In the genomic region with DNA sequence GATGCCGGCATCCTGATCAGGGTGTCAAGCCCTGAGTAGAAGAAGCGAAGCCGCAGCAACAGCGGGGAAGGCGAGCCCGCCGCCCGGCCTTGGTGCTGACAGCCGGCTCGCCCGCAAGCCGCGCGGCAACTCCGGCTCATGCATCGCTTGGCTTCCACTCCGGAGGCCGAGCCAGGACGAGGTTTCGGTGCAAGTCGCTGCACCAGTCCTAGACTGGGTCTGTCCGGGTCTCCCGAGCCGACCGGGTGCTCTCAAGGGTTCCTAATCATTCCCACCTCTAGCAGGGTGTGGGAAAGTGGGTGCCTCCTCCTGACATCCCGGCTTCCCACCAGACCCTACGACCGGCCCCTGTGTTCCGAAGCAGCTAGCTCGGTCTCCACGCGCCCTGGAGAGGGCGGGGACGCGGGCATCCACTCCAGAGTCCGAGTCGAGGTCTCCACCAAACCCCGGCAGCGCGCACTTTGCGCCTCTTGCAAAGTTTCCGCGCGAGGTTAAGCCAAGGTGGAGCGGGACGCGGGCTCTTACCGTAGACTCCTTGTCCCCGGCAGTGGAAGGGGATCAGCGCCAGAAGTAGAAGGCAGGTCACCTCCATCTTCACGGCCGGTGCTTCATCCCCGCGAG, we compare ENCODE assay signal across 8 cellular contexts. TPM values are rescaled to one million over a fixed set of nuclear protein-coding genes. Genes with fewer than 3 reads are reported as not detected.
DNase-seq lines count a peak whose midpoint lies in the region; ATAC-seq, FAIRE-seq and TF ChIP-seq lines count a peak whose summit lies in the region.

No MANE protein-coding gene starts in this region.

- 0 to 1% (median 0%) methylated on average over 47 to 54 of the region's 54 CpGs for WGBS in small intestine, 3 donors

- FAIRE-seq in small intestine (lab: Jason Lieb, UNC): no peak

- POLR2A ChIA-PET in PC-3 (lab: Charles Lee; ENCODE audit: unreplicated experiment): no interaction called here

- H3K9me3 ChIP-seq in PC-3 (ENCODE audit: low read length) (no peaks in the 10 kb centered on the region), ascending aorta (no peaks in the 10 kb centered on the region), small intestine (ENCODE audit: control insufficient read depth, low read depth) (no peaks in the 10 kb centered on the region)

- H3F3A ChIP-seq in PC-3 (ENCODE audit: low read length, unreplicated experiment): no peaks in the 10 kb centered on the region

- no peak overlapping the region for H3K9ac ChIP-seq in PC-3 (ENCODE audit: low read length)

- H3K9me3 Mint-ChIP-seq in immature natural killer cell: peaks cover 0 to 6% (median 1%) of the 10 kb centered on the region in 6 donors

- H2AFZ ChIP-seq in PC-3 (ENCODE audit: low read length): peak overlapping the region; percentile 89

- H3K27ac ChIP-seq in PC-3 (ENCODE audit: low read length): no peak overlapping the region
- H3K27ac ChIP-seq in ascending aorta: no peak overlapping the region
- H3K27ac ChIP-seq in small intestine (ENCODE audit: low read depth in 1 of 2, low read length in 1 of 2): no peak overlapping the region

- peak overlapping the region; percentile 71 to 87 (median 85) for H3K4me3 Mint-ChIP-seq in immature natural killer cell

- H3K27me3 ChIP-seq in PC-3 (ENCODE audit: low read length) (peaks cover 17% of the 10 kb centered on the region), ascending aorta (no peaks in the 10 kb centered on the region), small intestine (ENCODE audit: control insufficient read depth in 2 of 2, insufficient read depth in 2 of 2, low read length in 2 of 2) (peaks cover 0 to 8% of the 10 kb centered on the region in 2 donors)

- H4K20me1 ChIP-seq in PC-3 (ENCODE audit: low read length): no peaks in the 10 kb centered on the region

- intact Hi-C loops in PC-3 (cut with micrococcal nuclease): loop anchor here (5.0 to 10.0 kb wide), 2 partner anchors 122 to 316 kb away; no protein-coding TSS in a partner anchor
- intact Hi-C loops in ascending aorta (cut with DNase I): loop anchor here (5.0 kb wide), 2 partner anchors 96 to 121 kb away; partner anchors contain the start of gene ZFAND3

- peak overlapping the region in 4 of 6 donors; percentile 12 to 67 (median 52) for H3K27ac Mint-ChIP-seq in immature natural killer cell

- no TSS peak for BruUV-seq in PC-3 (replicated peaks; lab: Mats Ljungman, UMichigan)

- H3K36me3 ChIP-seq in PC-3 (ENCODE audit: low read depth, low read length) (no peaks in the 10 kb centered on the region), ascending aorta (no peaks in the 10 kb centered on the region), small intestine (ENCODE audit: control insufficient read depth in 2 of 2, insufficient read depth in 2 of 2, low read length in 2 of 2) (no peaks in the 10 kb centered on the region)

- peak; percentile 15 for ATAC-seq in PC-3
- no peak for ATAC-seq in HG03378 (IDR thresholded peaks at IDR 0.05; ENCODE audit: unreplicated experiment)

- peaks cover 0 to 5% (median 0%) of the 10 kb centered on the region in 3 donors for H3K36me3 Mint-ChIP-seq in immature natural killer cell

- H3K4me1 ChIP-seq in PC-3 (ENCODE audit: insufficient read depth, low read length) (peaks cover 10% of the 10 kb centered on the region), ascending aorta (peaks cover 9 to 31% of the 10 kb centered on the region in 2 donors), small intestine (ENCODE audit: control insufficient read depth in 2 of 2, insufficient read depth in 1 of 2, low read depth in 1 of 2, low read length in 1 of 2) (no peaks in the 10 kb centered on the region)

- H3K4me2 ChIP-seq in PC-3 (ENCODE audit: low read length): peak overlapping the region; percentile 100

- H3K4me3 ChIP-seq in PC-3 (ENCODE audit: low read length): peak overlapping the region; percentile 85
- H3K4me3 ChIP-seq in ascending aorta: peak overlapping the region; percentile 71 to 72
- H3K4me3 ChIP-seq in small intestine (ENCODE audit: low read depth in 1 of 2, low read length in 2 of 2): peak overlapping the region in 1 of 2 donors; percentile 67

- H3K79me2 ChIP-seq in PC-3 (ENCODE audit: low read length): no peaks in the 10 kb centered on the region

- DNase-seq in GM10266 (ENCODE audit: extremely low spot score): peak; percentile 61
- DNase-seq in PC-3: peak; percentile 41
- peak in 1 of 2 donors; percentile 71 for DNase-seq in ascending aorta (ENCODE audit: low spot score in 2 of 2)
- peak; percentile 19 to 42 (median 35) for DNase-seq in immature natural killer cell
- DNase-seq in stimulated activated CD4-positive, alpha-beta T cell treated with anti-CD3 and anti-CD28 coated beads, Interleukin-4, amount 100 ng/mL, for 24 hours: peak; percentile 23
- no peak for DNase-seq in small intestine
- no peak for DNase-seq in NCI-H345 treated with DMSO at 0.1 percent for 48 hours (lab: John Stamatoyannopoulos, UW; ENCODE audit: unreplicated experiment)

- CTCF ChIA-PET in PC-3 (lab: Charles Lee): no interaction called here

- no peaks in the 10 kb centered on the region for H3K9me2 ChIP-seq in PC-3 (replicated peaks; ENCODE audit: low read length)

- H3K27me3 Mint-ChIP-seq in immature natural killer cell (ENCODE audit: low read depth in 3 of 3): peaks cover 25 to 40% (median 27%) of the 10 kb centered on the region in 3 donors

- H3K4me1 Mint-ChIP-seq in immature natural killer cell: peaks cover 36 to 40% of the 10 kb centered on the region in 2 donors

- TF ChIP-seq CTCF in GM10266 (IDR thresholded peaks at IDR 0.05; ENCODE audit: control insufficient read depth, insufficient read depth, low read depth, missing control alignments): no peak
- TF ChIP-seq CTCF in PC-3 (conservative IDR thresholded peaks at IDR 0.05; ENCODE audit: low read depth, low read length): no peak
- TF ChIP-seq CTCF in ascending aorta (IDR thresholded peaks at IDR 0.05): no peak

RNA-seq across cellular contexts. Expression of gene MDGA1, which starts 1.4 kb away (rescaled TPM):
- total RNA-seq in PC-3 (2014; rRNA removed) (0.15 and 1.4 TPM in 2 replicates), ascending aorta (8.8 TPM)
- polyA plus RNA-seq in immature natural killer cell (1 to 10 TPM in 1 of 3 donors, under 1 TPM in 1, not detected in 1; 0.72 to 2.4 TPM), small intestine (1 to 10 TPM in 2 of 3 donors, not detected in 1; 1.1 to 1.7 TPM)

Comparison
In these comparisons a context has a peak if more than half of its experiments do, and no peak if none do; other contexts are left out.
1. DNase-seq: peak in GM10266 (single experiment), PC-3 (single experiment), immature natural killer cell (3 of 3) and stimulated activated CD4-positive, alpha-beta T cell treated with anti-CD3 and anti-CD28 coated beads, Interleukin-4, amount 100 ng/mL, for 24 hours (single experiment); none in small intestine (single experiment) and NCI-H345 treated with DMSO at 0.1 percent for 48 hours (single experiment).